ENCODE assay signal across 1 cellular context in the genomic region with DNA sequence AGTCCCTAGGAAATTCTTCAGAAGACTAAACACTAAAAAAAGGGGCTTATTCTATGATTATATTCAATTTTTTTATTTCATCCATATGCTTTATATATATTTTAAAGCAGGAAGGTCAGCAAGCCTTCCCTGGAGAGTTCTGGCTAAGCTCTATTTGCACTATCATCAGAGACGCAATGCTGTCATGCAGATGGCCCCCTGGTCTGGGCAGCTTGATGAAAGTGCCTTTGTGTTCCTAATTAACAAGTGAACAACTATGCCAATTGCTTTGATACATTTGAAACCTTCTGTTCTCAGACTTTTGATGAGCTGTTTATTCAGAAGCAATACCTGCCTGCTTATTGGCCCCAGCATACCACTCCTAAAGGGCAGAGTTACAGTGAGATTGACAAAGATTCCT.
TF ChIP-seq lines count a peak whose summit lies in the region.

No MANE protein-coding gene starts in this region.

TF ChIP-seq in GM23338, 12 proteins besides CTCF, POLR2A, EP300 and RAD21 (continued from another document):
- TF ChIP-seq, protein P1, sequence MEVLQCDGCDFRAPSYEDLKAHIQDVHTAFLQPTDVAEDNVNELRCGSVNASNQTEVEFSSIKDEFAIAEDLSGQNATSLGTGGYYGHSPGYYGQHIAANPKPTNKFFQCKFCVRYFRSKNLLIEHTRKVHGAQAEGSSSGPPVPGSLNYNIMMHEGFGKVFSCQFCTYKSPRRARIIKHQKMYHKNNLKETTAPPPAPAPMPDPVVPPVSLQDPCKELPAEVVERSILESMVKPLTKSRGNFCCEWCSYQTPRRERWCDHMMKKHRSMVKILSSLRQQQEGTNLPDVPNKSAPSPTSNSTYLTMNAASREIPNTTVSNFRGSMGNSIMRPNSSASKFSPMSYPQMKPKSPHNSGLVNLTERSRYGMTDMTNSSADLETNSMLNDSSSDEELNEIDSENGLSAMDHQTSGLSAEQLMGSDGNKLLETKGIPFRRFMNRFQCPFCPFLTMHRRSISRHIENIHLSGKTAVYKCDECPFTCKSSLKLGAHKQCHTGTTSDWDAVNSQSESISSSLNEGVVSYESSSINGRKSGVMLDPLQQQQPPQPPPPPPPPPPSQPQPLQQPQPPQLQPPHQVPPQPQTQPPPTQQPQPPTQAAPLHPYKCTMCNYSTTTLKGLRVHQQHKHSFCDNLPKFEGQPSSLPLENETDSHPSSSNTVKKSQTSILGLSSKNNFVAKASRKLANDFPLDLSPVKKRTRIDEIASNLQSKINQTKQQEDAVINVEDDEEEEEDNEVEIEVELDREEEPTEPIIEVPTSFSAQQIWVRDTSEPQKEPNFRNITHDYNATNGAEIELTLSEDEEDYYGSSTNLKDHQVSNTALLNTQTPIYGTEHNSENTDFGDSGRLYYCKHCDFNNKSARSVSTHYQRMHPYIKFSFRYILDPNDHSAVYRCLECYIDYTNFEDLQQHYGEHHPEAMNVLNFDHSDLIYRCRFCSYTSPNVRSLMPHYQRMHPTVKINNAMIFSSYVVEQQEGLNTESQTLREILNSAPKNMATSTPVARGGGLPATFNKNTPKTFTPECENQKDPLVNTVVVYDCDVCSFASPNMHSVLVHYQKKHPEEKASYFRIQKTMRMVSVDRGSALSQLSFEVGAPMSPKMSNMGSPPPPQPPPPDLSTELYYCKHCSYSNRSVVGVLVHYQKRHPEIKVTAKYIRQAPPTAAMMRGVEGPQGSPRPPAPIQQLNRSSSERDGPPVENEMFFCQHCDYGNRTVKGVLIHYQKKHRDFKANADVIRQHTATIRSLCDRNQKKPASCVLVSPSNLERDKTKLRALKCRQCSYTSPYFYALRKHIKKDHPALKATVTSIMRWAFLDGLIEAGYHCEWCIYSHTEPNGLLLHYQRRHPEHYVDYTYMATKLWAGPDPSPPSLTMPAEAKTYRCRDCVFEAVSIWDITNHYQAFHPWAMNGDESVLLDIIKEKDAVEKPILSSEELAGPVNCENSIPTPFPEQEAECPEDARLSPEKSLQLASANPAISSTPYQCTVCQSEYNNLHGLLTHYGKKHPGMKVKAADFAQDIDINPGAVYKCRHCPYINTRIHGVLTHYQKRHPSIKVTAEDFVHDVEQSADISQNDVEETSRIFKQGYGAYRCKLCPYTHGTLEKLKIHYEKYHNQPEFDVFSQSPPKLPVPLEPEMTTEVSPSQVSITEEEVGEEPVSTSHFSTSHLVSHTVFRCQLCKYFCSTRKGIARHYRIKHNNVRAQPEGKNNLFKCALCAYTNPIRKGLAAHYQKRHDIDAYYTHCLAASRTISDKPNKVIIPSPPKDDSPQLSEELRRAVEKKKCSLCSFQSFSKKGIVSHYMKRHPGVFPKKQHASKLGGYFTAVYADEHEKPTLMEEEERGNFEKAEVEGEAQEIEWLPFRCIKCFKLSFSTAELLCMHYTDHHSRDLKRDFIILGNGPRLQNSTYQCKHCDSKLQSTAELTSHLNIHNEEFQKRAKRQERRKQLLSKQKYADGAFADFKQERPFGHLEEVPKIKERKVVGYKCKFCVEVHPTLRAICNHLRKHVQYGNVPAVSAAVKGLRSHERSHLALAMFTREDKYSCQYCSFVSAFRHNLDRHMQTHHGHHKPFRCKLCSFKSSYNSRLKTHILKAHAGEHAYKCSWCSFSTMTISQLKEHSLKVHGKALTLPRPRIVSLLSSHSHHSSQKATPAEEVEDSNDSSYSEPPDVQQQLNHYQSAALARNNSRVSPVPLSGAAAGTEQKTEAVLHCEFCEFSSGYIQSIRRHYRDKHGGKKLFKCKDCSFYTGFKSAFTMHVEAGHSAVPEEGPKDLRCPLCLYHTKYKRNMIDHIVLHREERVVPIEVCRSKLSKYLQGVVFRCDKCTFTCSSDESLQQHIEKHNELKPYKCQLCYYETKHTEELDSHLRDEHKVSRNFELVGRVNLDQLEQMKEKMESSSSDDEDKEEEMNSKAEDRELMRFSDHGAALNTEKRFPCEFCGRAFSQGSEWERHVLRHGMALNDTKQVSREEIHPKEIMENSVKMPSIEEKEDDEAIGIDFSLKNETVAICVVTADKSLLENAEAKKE (CRISPR knock-in tag; IDR thresholded peaks at IDR 0.05) = peak; percentile 79
